1 cellular context compared by ENCODE assay signal in genomic region chr14:50340945-50341344, GRCh38.
TF ChIP-seq lines count a peak whose summit lies in the region.

No MANE protein-coding gene starts in this region.

TF ChIP-seq in IMR-90, 13 proteins besides CTCF, POLR2A, EP300 and RAD21:
- TF ChIP-seq MXI1 (IDR thresholded peaks at IDR 0.05; ENCODE audit: borderline replicate concordance, low read depth, low read length) = no peak
- TF ChIP-seq RFX5 (IDR thresholded peaks at IDR 0.05; ENCODE audit: low read depth, low read length) = no peak
- TF ChIP-seq SMC3 (IDR thresholded peaks at IDR 0.05; ENCODE audit: low read depth, low read length) = no peak
- TF ChIP-seq USF2 (IDR thresholded peaks at IDR 0.05; ENCODE audit: low read depth, low read length) = no peak
- TF ChIP-seq CHD1 (IDR thresholded peaks at IDR 0.05; ENCODE audit: low read depth, low read length) = no peak
- no peak for TF ChIP-seq MAZ (IDR thresholded peaks at IDR 0.05; ENCODE audit: borderline replicate concordance, low read depth, low read length)
- no peak for TF ChIP-seq CEBPB (IDR thresholded peaks at IDR 0.05; ENCODE audit: low read depth, low read length)
- no peak for TF ChIP-seq BHLHE40 (IDR thresholded peaks at IDR 0.05; ENCODE audit: low read depth, low read length)
